1 cellular context compared by ENCODE assay signal in the genomic region with DNA sequence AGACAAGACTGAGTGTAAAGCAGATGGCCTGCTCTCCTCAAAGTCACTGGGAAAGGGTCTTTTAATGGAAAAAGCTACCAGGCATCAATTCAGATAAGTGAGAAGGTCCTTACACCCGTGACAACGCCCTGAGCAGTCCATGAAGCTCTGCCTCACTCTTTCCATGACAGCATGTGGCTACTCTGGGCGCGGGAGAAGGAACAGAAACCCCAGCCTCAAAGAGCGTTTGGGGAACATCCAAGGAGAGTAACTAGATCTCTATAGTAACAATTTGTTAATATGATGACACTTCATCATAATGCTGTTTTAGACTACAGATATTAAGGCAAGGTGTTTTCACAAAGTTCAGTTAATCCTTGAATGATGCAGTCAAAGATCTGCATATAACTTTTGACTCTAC.
TF ChIP-seq lines count a peak whose summit lies in the region.

No MANE protein-coding gene starts in this region.

TF ChIP-seq in H1, 55 proteins besides CTCF, POLR2A, EP300 and RAD21 (continued from another document):
- no peak for TF ChIP-seq FOSL1 (IDR thresholded peaks at IDR 0.05; ENCODE audit: insufficient read depth, low read depth, low read length)
- TF ChIP-seq SAP30 (IDR thresholded peaks at IDR 0.05; ENCODE audit: insufficient read depth, insufficient replicate concordance, low read length): no peak
- no peak for TF ChIP-seq BCL11A (IDR thresholded peaks at IDR 0.05; ENCODE audit: low read depth in 2 of 2, low read length in 2 of 2)
